20 cellular contexts compared by ENCODE assay signal in genomic region chr17:54518706-54519105, GRCh38.
DNase-seq lines count a peak whose midpoint lies in the region; ATAC-seq and TF ChIP-seq lines count a peak whose summit lies in the region.
"Had no signal": no experiment of that assay in that cellular context is flagged by ENCODE, and none has a peak within 500 bp of the region (broad histone marks: within the 10 kb centered on the region; RNA-seq: fewer than 3 reads in every experiment).

No MANE protein-coding gene starts in this region.

- CTCF ChIA-PET in PC-3 (lab: Charles Lee): no interaction called here

- no peaks in the 10 kb centered on the region for H3F3A ChIP-seq in PC-3 (ENCODE audit: low read length, unreplicated experiment)

- peaks cover 12% of the 10 kb centered on the region for H3K9me3 Mint-ChIP-seq in neural crest cell

- peaks cover 6% of the 10 kb centered on the region in 2 experiments for H3K4me1 ChIP-seq in trophoblast cell (ENCODE audit: control insufficient read depth in 1 of 2, insufficient read depth in 2 of 2, low read length in 2 of 2)
- no peaks in the 10 kb centered on the region for H3K4me1 ChIP-seq in PC-3 (ENCODE audit: insufficient read depth, low read length)
- H3K4me1 ChIP-seq: A549 had no signal

- H3K4me2 ChIP-seq in trophoblast cell (ENCODE audit: low read length) (no peak overlapping the region), PC-3 (ENCODE audit: low read length) (no peak overlapping the region)
- H3K4me2 ChIP-seq: A549 had no signal

- no peak overlapping the region for H4K12ac ChIP-seq in trophoblast cell (ENCODE audit: low read depth, low read length)

- H2AFZ ChIP-seq in trophoblast cell (ENCODE audit: insufficient read depth, low read length, poor library complexity): no peak overlapping the region
- no peak overlapping the region for H2AFZ ChIP-seq in PC-3 (ENCODE audit: low read length)

- no peak overlapping the region for H2BK5ac ChIP-seq in trophoblast cell (ENCODE audit: low read depth, low read length, poor library complexity)

- no peaks in the 10 kb centered on the region for H3K36me3 ChIP-seq in WERI-Rb-1
- no peaks in the 10 kb centered on the region for H3K36me3 ChIP-seq in trophoblast cell (ENCODE audit: control insufficient read depth in 1 of 2, insufficient read depth in 2 of 2, low read length in 2 of 2)
- no peaks in the 10 kb centered on the region for H3K36me3 ChIP-seq in PC-3 (ENCODE audit: low read depth, low read length)
- H3K36me3 ChIP-seq: BLaER1 treated with 17β-estradiol and CSF1 and Interleukin-3, amounts not matched to agents 10 nM and 100 nM had no signal

- H3K79me1 ChIP-seq in trophoblast cell (ENCODE audit: low read length): no peaks in the 10 kb centered on the region

- H4K8ac ChIP-seq in trophoblast cell (ENCODE audit: low read depth, low read length): peak overlapping the region; percentile 20

- no TSS peak for BruUV-seq in PC-3 (replicated peaks; lab: Mats Ljungman, UMichigan)

- H3K14ac ChIP-seq in trophoblast cell (ENCODE audit: low read length): no peak overlapping the region

- H3K4me3 ChIP-seq in WERI-Rb-1 (ENCODE audit: low read depth, low read length): no peak overlapping the region
- no peak overlapping the region for H3K4me3 ChIP-seq in trophoblast cell (ENCODE audit: low read depth, low read length)
- H3K4me3 ChIP-seq in PC-3 (ENCODE audit: low read length): no peak overlapping the region
- H3K4me3 ChIP-seq: A549; BLaER1 treated with 17β-estradiol and CSF1 and Interleukin-3, amounts not matched to agents 10 nM and 100 nM had no signal

- H3K9me2 ChIP-seq in PC-3 (replicated peaks; ENCODE audit: low read length): no peaks in the 10 kb centered on the region

- H3K27me3 Mint-ChIP-seq in neural crest cell (ENCODE audit: low read depth): no peaks in the 10 kb centered on the region
- H3K27me3 Mint-ChIP-seq: B cell; CD4-positive, alpha-beta T cell had no signal

- no peaks in the 10 kb centered on the region for H4K20me1 ChIP-seq in PC-3 (ENCODE audit: low read length)
- H4K20me1 ChIP-seq: BLaER1 treated with 17β-estradiol and CSF1 and Interleukin-3, amounts not matched to agents 10 nM and 100 nM had no signal

- TF ChIP-seq CTCF in WERI-Rb-1 (IDR thresholded peaks at IDR 0.05; ENCODE audit: low read depth, low read length): no peak
- no peak for TF ChIP-seq CTCF in neural crest cell (conservative IDR thresholded peaks at IDR 0.05)
- TF ChIP-seq CTCF in PC-3 (conservative IDR thresholded peaks at IDR 0.05; ENCODE audit: low read depth, low read length): no peak

- H3K9me3 ChIP-seq in WERI-Rb-1 (ENCODE audit: severe bottlenecking): no peaks in the 10 kb centered on the region
- no peaks in the 10 kb centered on the region for H3K9me3 ChIP-seq in trophoblast cell (ENCODE audit: insufficient read depth, low read depth, low read length)
- peaks cover 32% of the 10 kb centered on the region for H3K9me3 ChIP-seq in PC-3 (ENCODE audit: low read length)

- no peak overlapping the region for H4K91ac ChIP-seq in trophoblast cell (ENCODE audit: low read depth, low read length)

- intact Hi-C loops in PC-3 (cut with micrococcal nuclease): no loop called here

- no peak overlapping the region for H3K27ac ChIP-seq in WERI-Rb-1
- H3K27ac ChIP-seq in trophoblast cell (ENCODE audit: low read depth, low read length): no peak overlapping the region
- no peak overlapping the region for H3K27ac ChIP-seq in PC-3 (ENCODE audit: low read length)
- H3K27ac ChIP-seq: 22Rv1; A549; BLaER1 treated with 17β-estradiol and CSF1 and Interleukin-3, amounts not matched to agents 10 nM and 100 nM; C4-2B had no signal

- H2BK120ac ChIP-seq in trophoblast cell (ENCODE audit: insufficient read depth, low read length, poor library complexity): no peak overlapping the region

- H3K36me3 Mint-ChIP-seq in neural crest cell (ENCODE audit: low read depth): no peaks in the 10 kb centered on the region
- H3K36me3 Mint-ChIP-seq: CD8-positive, alpha-beta T cell had no signal

- peak overlapping the region; percentile 40 for H3K27ac Mint-ChIP-seq in neural crest cell (ENCODE audit: unreplicated experiment)
- H3K27ac Mint-ChIP-seq: B cell; CD4-positive, alpha-beta T cell; CD8-positive, alpha-beta T cell had no signal

- WGBS in trophoblast cell (ENCODE audit: extremely low coverage, insufficient coverage, insufficient read length): no CpG with 5 or more reads among the region's 2 CpGs

- H3K9ac ChIP-seq in trophoblast cell (ENCODE audit: low read length) (no peak overlapping the region), PC-3 (ENCODE audit: low read length) (no peak overlapping the region)
- H3K9ac ChIP-seq: BLaER1 treated with 17β-estradiol and CSF1 and Interleukin-3, amounts not matched to agents 10 nM and 100 nM had no signal

- no peak for ATAC-seq in PC-3
- ATAC-seq: A549; CD8-positive, alpha-beta T cell had no signal

- H2AK5ac ChIP-seq in trophoblast cell (ENCODE audit: low read length): no peak overlapping the region

- POLR2A ChIA-PET in PC-3 (lab: Charles Lee; ENCODE audit: unreplicated experiment): no interaction called here

- no peak overlapping the region for H3K18ac ChIP-seq in trophoblast cell (ENCODE audit: low read length)

- no peaks in the 10 kb centered on the region for H3K27me3 ChIP-seq in WERI-Rb-1 (ENCODE audit: insufficient read depth, low read depth, severe bottlenecking)
- no peaks in the 10 kb centered on the region for H3K27me3 ChIP-seq in trophoblast cell (ENCODE audit: insufficient read depth, low read length)
- H3K27me3 ChIP-seq in PC-3 (ENCODE audit: low read length): no peaks in the 10 kb centered on the region
- H3K27me3 ChIP-seq: BLaER1 treated with 17β-estradiol and CSF1 and Interleukin-3, amounts not matched to agents 10 nM and 100 nM had no signal

- peaks cover 3% of the 10 kb centered on the region for H3K4me1 Mint-ChIP-seq in neural crest cell
- H3K4me1 Mint-ChIP-seq: B cell had no signal

- H2BK12ac ChIP-seq in trophoblast cell (ENCODE audit: low read length): no peak overlapping the region

- H3K4ac ChIP-seq in trophoblast cell (ENCODE audit: low read depth, low read length): no peak overlapping the region

- no peak overlapping the region for H3K4me3 Mint-ChIP-seq in neural crest cell
- H3K4me3 Mint-ChIP-seq: B cell; CD4-positive, alpha-beta T cell; CD8-positive, alpha-beta T cell had no signal

- no peak overlapping the region for H3K23ac ChIP-seq in trophoblast cell (ENCODE audit: low read length)

- DNase-seq in NCI-H82 (lab: John Stamatoyannopoulos, UW) (peak; percentile 9), NCI-H82 treated with DMSO at 0.1 percent for 48 hours (lab: John Stamatoyannopoulos, UW; ENCODE audit: unreplicated experiment) (no peak), WERI-Rb-1 (peak; percentile 36), neural crest cell (ENCODE audit: low read depth, low spot score) (no peak), trophoblast cell (no peak), middle frontal gyrus (ENCODE audit: extremely low spot score, low spot score) (no peak), PC-3 (no peak)
- no peak for DNase-seq in activated CD8-positive, alpha-beta memory T cell treated with anti-CD3 and anti-CD28 coated beads for 24 hours
- DNase-seq: AML-193; Caco-2; Calu3; CD4-positive, alpha-beta T cell; CD8-positive, alpha-beta T cell; DMS79 treated with DMSO at 0.1 percent for 48 hours; GF-D8 had no signal

- H3K79me2 ChIP-seq in trophoblast cell (ENCODE audit: control insufficient read depth, insufficient read depth, low read length, poor library complexity): no peaks in the 10 kb centered on the region
- no peaks in the 10 kb centered on the region for H3K79me2 ChIP-seq in PC-3 (ENCODE audit: low read length)

Comparison
In these comparisons a context has a peak if more than half of its experiments do, and no peak if none do; other contexts are left out.
1. DNase-seq: peak in NCI-H82 (single experiment) and WERI-Rb-1 (single experiment); none in NCI-H82 treated with DMSO at 0.1 percent for 48 hours (single experiment), neural crest cell (single experiment), trophoblast cell (0 of 2), middle frontal gyrus (single experiment), activated CD8-positive, alpha-beta memory T cell treated with anti-CD3 and anti-CD28 coated beads for 24 hours (single experiment) and PC-3 (single experiment).